Comparison of ENCODE assay signal across 8 cellular contexts in genomic region chr15:82540984-82541431, GRCh38. TPM values are rescaled to one million over a fixed set of nuclear protein-coding genes. Genes with fewer than 3 reads are reported as not detected.
A peak's percentile ranks its signal among the peaks of the same experiment; 100 is the strongest.
DNase-seq lines count a peak whose midpoint lies in the region; ATAC-seq and TF ChIP-seq lines count a peak whose summit lies in the region.

No MANE protein-coding gene starts in this region.

- 7% methylated on average over 11 of the region's 11 CpGs for WGBS in mammary epithelial cell (ENCODE audit: low coverage, missing lambda C conversion rate)

- intact Hi-C loops in mammary epithelial cell (cut with micrococcal nuclease), result loop anchor here (1.0 to 5.0 kb wide), 6 partner anchors 140 to 471 kb away; partner anchors contain the start of genes AP3B2, C15orf40 and RAMAC

- DNase-seq in BE2C, result no peak
- DNase-seq in HuH-7.5 (ENCODE audit: low spot score), result peak; percentile 41
- peak; percentile 52 for DNase-seq in mammary epithelial cell
- DNase-seq in left lobe of liver (ENCODE audit: low spot score), result no peak
- no peak for DNase-seq in thoracic aorta (ENCODE audit: low spot score)
- no peak for DNase-seq in COLO829 (ENCODE audit: low spot score)
- DNase-seq in NCI-H524 treated with DMSO at 0.1 percent for 48 hours (lab: John Stamatoyannopoulos, UW), result no peak
- no peak for DNase-seq in stimulated activated CD4-positive, alpha-beta T cell treated with anti-CD3 and anti-CD28 coated beads, Interleukin-2, amount 100 ng/mL, for 48 hours

- dilution Hi-C loops in mammary epithelial cell (cut with HindIII; ENCODE audit: low sequenced_read_pairs), result loop anchor here (25.0 kb wide), 1 partner anchor 129 kb away; no protein-coding TSS in a partner anchor

- H3K4me3 ChIP-seq in BE2C (ENCODE audit: low read depth, low read length) (peak overlapping the region; percentile 99), mammary epithelial cell (replicated peaks in 1 of 3; ENCODE audit: insufficient read depth in 1 of 3, low read depth in 2 of 3, low read length in 3 of 3) (peak overlapping the region; percentile 83 to 92 (median 92)), thoracic aorta (peak overlapping the region; percentile 84)

- H3K27ac ChIP-seq in mammary epithelial cell (ENCODE audit: insufficient read depth, low read depth, low read length) (peak overlapping the region; percentile 73), thoracic aorta (peak overlapping the region; percentile 89 to 95)

- in situ Hi-C loops in mammary epithelial cell (cut with MboI; ENCODE audit: low sequenced_read_pairs in 2 of 2), result no loop called here

- H3K9ac ChIP-seq in mammary epithelial cell (ENCODE audit: insufficient read depth, low read length), result peak overlapping the region; percentile 93

- ATAC-seq in left lobe of liver, result peak; percentile 0
- ATAC-seq in thoracic aorta (ENCODE audit: insufficient number of reproducible peaks, low FRiP score, low read depth), result no peak

- H3K36me3 ChIP-seq in BE2C (peaks cover 39% of the 10 kb centered on the region), mammary epithelial cell (ENCODE audit: insufficient read depth, low read length) (peaks cover 29% of the 10 kb centered on the region), thoracic aorta (peaks cover 20% of the 10 kb centered on the region)

- peaks cover 49% of the 10 kb centered on the region for H3K79me2 ChIP-seq in mammary epithelial cell (ENCODE audit: insufficient read depth, low read length)

- no peaks in the 10 kb centered on the region for H3K9me3 ChIP-seq in BE2C
- no peaks in the 10 kb centered on the region for H3K9me3 ChIP-seq in mammary epithelial cell (replicated peaks; ENCODE audit: insufficient read depth, low read length)
- no peaks in the 10 kb centered on the region for H3K9me3 ChIP-seq in thoracic aorta

- H2AFZ ChIP-seq in mammary epithelial cell (ENCODE audit: low read depth, low read length), result peak overlapping the region; percentile 88

- H3K4me1 ChIP-seq in BE2C (no peaks in the 10 kb centered on the region), mammary epithelial cell (ENCODE audit: insufficient read depth, low read length) (peaks cover 21% of the 10 kb centered on the region), thoracic aorta (ENCODE audit: control insufficient read depth in 1 of 2, low read depth in 2 of 2) (peaks cover 7 to 17% of the 10 kb centered on the region in 2 donors)

- BruUV-seq in mammary epithelial cell (replicated peaks; lab: Mats Ljungman, UMichigan), result TSS peak; percentile 91

- H4K20me1 ChIP-seq in mammary epithelial cell (ENCODE audit: insufficient read depth, low read length), result peaks cover 7% of the 10 kb centered on the region

- no peaks in the 10 kb centered on the region for H3K27me3 ChIP-seq in BE2C
- no peaks in the 10 kb centered on the region for H3K27me3 ChIP-seq in mammary epithelial cell (ENCODE audit: insufficient read depth, low read length)
- no peaks in the 10 kb centered on the region for H3K27me3 ChIP-seq in thoracic aorta (replicated peaks; ENCODE audit: insufficient read depth)

- peak overlapping the region; percentile 97 for H3K4me2 ChIP-seq in mammary epithelial cell (ENCODE audit: insufficient read depth, low read depth, low read length)

- CTCF ChIA-PET in mammary epithelial cell (lab: Charles Lee; ENCODE audit: low non-redundant PET), result interaction anchor here (0.5 to 0.7 kb wide), 3 partner anchors 292 to 335 kb away, joined by 4 to 6 read pairs (median 5); no protein-coding TSS in a partner anchor

- no peak for TF ChIP-seq CTCF in BE2C (IDR thresholded peaks at IDR 0.05; ENCODE audit: low read depth, low read length)
- no peak for TF ChIP-seq CTCF in mammary epithelial cell (conservative IDR thresholded peaks at IDR 0.05 in 1 of 2, IDR thresholded peaks at IDR 0.05 in 1 of 2; ENCODE audit: extremely low read depth in 1 of 2, insufficient read depth in 1 of 2, low read depth in 1 of 2, low read length in 2 of 2)
- no peak for TF ChIP-seq CTCF in thoracic aorta (IDR thresholded peaks at IDR 0.05)

RNA-seq across cellular contexts. Expression of gene RPS17, which starts 0.8 kb away (rescaled TPM):
- polyA plus RNA-seq in BE2C (2012; ENCODE audit: insufficient read depth, insufficient read length, low read depth), result 1,615 TPM
- total RNA-seq in mammary epithelial cell (1,000 to 10,000 TPM; 1,069 to 1,616 TPM), left lobe of liver (478 TPM), thoracic aorta (1,000 to 10,000 TPM in 1 of 2 donors, 100 to 1,000 TPM in 1; 887 to 1,033 TPM)
- 4,815 TPM for polyA plus RNA-seq in mammary epithelial cell
- polyA minus RNA-seq in mammary epithelial cell, result 502 TPM

Comparison
In these comparisons a context has a peak if more than half of its experiments do, and no peak if none do; other contexts are left out.
1. DNase-seq: peak in HuH-7.5 (single experiment) and mammary epithelial cell (single experiment); none in BE2C (single experiment), left lobe of liver (single experiment), thoracic aorta (single experiment), COLO829 (single experiment), NCI-H524 treated with DMSO at 0.1 percent for 48 hours (single experiment) and stimulated activated CD4-positive, alpha-beta T cell treated with anti-CD3 and anti-CD28 coated beads, Interleukin-2, amount 100 ng/mL, for 48 hours (0 of 2).
2. Peak in every context shown above with its lines, with median percentiles within 50 percentile points of each other: H3K4me3 ChIP-seq.